In the genomic region with DNA sequence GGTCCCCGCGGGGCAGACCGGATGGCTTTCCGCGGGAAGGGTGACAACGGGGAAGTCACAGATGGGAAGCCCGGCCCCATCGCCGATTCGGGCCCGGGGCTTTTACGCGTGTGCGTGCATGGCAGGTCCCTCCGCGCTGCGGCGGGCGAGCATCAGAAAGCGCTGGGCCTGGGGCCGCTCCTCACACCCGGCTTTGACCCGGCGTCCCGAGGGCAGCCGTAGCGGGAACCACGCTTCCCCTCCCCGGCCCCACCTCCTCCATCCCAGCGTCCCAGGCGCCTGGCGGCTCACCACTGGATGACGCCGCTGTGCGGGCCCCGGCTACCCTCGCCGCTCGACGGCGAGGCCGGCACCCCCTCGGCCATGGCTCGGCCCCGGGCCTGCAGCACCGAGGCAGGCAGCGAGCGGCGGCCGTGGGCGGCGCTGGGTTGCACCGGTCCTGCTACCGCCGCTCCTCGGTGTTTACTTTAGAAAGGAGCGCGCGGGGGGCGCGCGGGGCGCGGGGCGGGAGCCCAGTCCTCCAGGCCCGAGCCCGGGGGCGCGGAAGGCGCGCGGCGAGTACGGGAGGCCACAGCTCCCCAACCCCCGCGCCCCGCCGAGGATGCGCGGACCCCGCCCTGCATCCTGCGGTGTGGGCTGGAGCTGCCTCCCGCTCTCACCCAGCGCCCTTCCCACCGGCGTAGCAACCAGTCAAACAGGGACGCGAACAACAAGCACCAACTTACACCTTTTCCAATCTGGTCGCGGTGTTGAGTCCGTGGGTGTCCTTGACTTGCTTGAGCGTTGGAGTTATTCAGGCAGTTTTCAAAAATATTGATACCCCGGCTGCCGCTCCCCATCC, we compare ENCODE assay signal across 8 cellular contexts. TPM values are rescaled to one million over a fixed set of nuclear protein-coding genes. Genes with fewer than 3 reads are reported as not detected.
DNase-seq lines count a peak whose midpoint lies in the region; ATAC-seq and TF ChIP-seq lines count a peak whose summit lies in the region.

No MANE protein-coding gene starts in this region.

- TF ChIP-seq CTCF in WTC11 (IDR thresholded peaks at IDR 0.05) (no peak), dorsolateral prefrontal cortex (IDR thresholded peaks at IDR 0.05 in 54 of 56, conservative IDR thresholded peaks at IDR 0.05 in 2 of 56; ENCODE audit: low read depth in 1 of 56, partially characterized antibody in 56 of 56) (peak in 9 of 56 donors; percentile 7 to 33 (median 15)), lower lobe of right lung (IDR thresholded peaks at IDR 0.05) (no peak)

- peaks cover 8% of the 10 kb centered on the region for H3K4me1 Mint-ChIP-seq in activated CD4-positive, alpha-beta T cell treated with anti-CD3 and anti-CD28 coated beads for 36 hours
- H3K4me1 Mint-ChIP-seq in WTC11 = peaks cover 22% of the 10 kb centered on the region

- peaks cover 11% of the 10 kb centered on the region for H3K4me1 ChIP-seq in lower lobe of right lung

- H3K36me3 Mint-ChIP-seq in activated CD4-positive, alpha-beta T cell treated with anti-CD3 and anti-CD28 coated beads for 36 hours (ENCODE audit: low read depth) = no peaks in the 10 kb centered on the region
- no peaks in the 10 kb centered on the region for H3K36me3 Mint-ChIP-seq in WTC11

- H3K4me3 ChIP-seq in dorsolateral prefrontal cortex (peak overlapping the region; percentile 51 to 86 (median 74)), lower lobe of right lung (peak overlapping the region; percentile 55)

- POLR2A ChIA-PET in activated CD4-positive, alpha-beta T cell treated with anti-CD3 and anti-CD28 coated beads for 36 hours (lab: Charles Lee) = interaction anchor here (0.6 to 1.1 kb wide), 5 partner anchors 12 to 281 kb away, joined by 3 to 10 read pairs (median 7); no protein-coding TSS in a partner anchor
- POLR2A ChIA-PET in WTC11 (lab: Charles Lee) = no interaction called here

- ATAC-seq in activated CD4-positive, alpha-beta T cell treated with anti-CD3 and anti-CD28 coated beads for 36 hours = peak; percentile 60
- ATAC-seq in WTC11 (peak; percentile 80), lower lobe of right lung (peak; percentile 80)

- H3K4me3 Mint-ChIP-seq in activated CD4-positive, alpha-beta T cell treated with anti-CD3 and anti-CD28 coated beads for 36 hours = peak overlapping the region; percentile 75
- peak overlapping the region; percentile 69 for H3K4me3 Mint-ChIP-seq in WTC11

- H3K36me3 ChIP-seq in lower lobe of right lung = no peaks in the 10 kb centered on the region

- no peaks in the 10 kb centered on the region for H3K27me3 ChIP-seq in dorsolateral prefrontal cortex
- peaks cover 27% of the 10 kb centered on the region for H3K27me3 ChIP-seq in lower lobe of right lung (ENCODE audit: low read depth)

- H3K27ac Mint-ChIP-seq in activated CD4-positive, alpha-beta T cell treated with anti-CD3 and anti-CD28 coated beads for 36 hours = peak overlapping the region; percentile 55
- no peak overlapping the region for H3K27ac Mint-ChIP-seq in WTC11

- no peaks in the 10 kb centered on the region for H3K27me3 Mint-ChIP-seq in activated CD4-positive, alpha-beta T cell treated with anti-CD3 and anti-CD28 coated beads for 36 hours
- peaks cover 30% of the 10 kb centered on the region for H3K27me3 Mint-ChIP-seq in WTC11 (ENCODE audit: low read depth)

- H3K9me3 Mint-ChIP-seq in activated CD4-positive, alpha-beta T cell treated with anti-CD3 and anti-CD28 coated beads for 36 hours (ENCODE audit: low read depth) = no peaks in the 10 kb centered on the region
- H3K9me3 Mint-ChIP-seq in WTC11 = no peaks in the 10 kb centered on the region

- DNase-seq in activated CD4-positive, alpha-beta T cell treated with anti-CD3 and anti-CD28 coated beads for 36 hours = peak; percentile 67
- no peak for DNase-seq in activated CD4-positive, alpha-beta T cell treated with anti-CD3 and anti-CD28 coated beads for 1 hour
- DNase-seq in WTC11 (ENCODE audit: low spot score) (peak; percentile 65), dorsolateral prefrontal cortex (peak in 9 of 10 donors; percentile 23 to 78 (median 54)), lower lobe of right lung (peak; percentile 53), NCI-H226 (no peak), SHP77 treated with DMSO at 0.1 percent for 48 hours (lab: John Stamatoyannopoulos, UW) (no peak)
- DNase-seq in stimulated activated CD4-positive, alpha-beta T cell treated with anti-CD3 and anti-CD28 coated beads, Interleukin-4, amount 100 ng/mL, for 48 hours (ENCODE audit: low read depth in 2 of 2) = peak; percentile 19 to 32

- intact Hi-C loops in activated CD4-positive, alpha-beta T cell treated with anti-CD3 and anti-CD28 coated beads for 36 hours (cut with DNase I, micrococcal nuclease) = loop anchor here in 1 of 2 experiments (2.0 kb wide), 1 partner anchor 225 kb away; no protein-coding TSS in a partner anchor
- intact Hi-C loops in dorsolateral prefrontal cortex (cut with DNase I) (no loop called here), lower lobe of right lung (cut with DNase I) (no loop called here)

- H3K27ac ChIP-seq in dorsolateral prefrontal cortex (peak overlapping the region in 56 of 59 donors; percentile 17 to 91 (median 80)), lower lobe of right lung (peak overlapping the region; percentile 73)

- CTCF ChIA-PET in activated CD4-positive, alpha-beta T cell treated with anti-CD3 and anti-CD28 coated beads for 36 hours (lab: Charles Lee) = interaction anchor here (0.6 to 1.2 kb wide), 5 partner anchors 18 to 244 kb away, joined by 3 to 5 read pairs (median 3); a partner anchor contains a TSS
- CTCF ChIA-PET in WTC11 (lab: Charles Lee) = interaction anchor here (0.7 to 1.4 kb wide), 5 partner anchors 55 to 1367 kb away, joined by 3 to 4 read pairs (median 3); no protein-coding TSS in a partner anchor

- no peaks in the 10 kb centered on the region for H3K9me3 ChIP-seq in lower lobe of right lung

TF ChIP-seq in WTC11, 78 proteins besides CTCF, POLR2A, EP300 and RAD21 (continues in another document):
- no peak for TF ChIP-seq GRHL2 (CRISPR knock-in tag; IDR thresholded peaks at IDR 0.05; ENCODE audit: insufficient replicate concordance, severe bottlenecking)
- TF ChIP-seq, protein P1, sequence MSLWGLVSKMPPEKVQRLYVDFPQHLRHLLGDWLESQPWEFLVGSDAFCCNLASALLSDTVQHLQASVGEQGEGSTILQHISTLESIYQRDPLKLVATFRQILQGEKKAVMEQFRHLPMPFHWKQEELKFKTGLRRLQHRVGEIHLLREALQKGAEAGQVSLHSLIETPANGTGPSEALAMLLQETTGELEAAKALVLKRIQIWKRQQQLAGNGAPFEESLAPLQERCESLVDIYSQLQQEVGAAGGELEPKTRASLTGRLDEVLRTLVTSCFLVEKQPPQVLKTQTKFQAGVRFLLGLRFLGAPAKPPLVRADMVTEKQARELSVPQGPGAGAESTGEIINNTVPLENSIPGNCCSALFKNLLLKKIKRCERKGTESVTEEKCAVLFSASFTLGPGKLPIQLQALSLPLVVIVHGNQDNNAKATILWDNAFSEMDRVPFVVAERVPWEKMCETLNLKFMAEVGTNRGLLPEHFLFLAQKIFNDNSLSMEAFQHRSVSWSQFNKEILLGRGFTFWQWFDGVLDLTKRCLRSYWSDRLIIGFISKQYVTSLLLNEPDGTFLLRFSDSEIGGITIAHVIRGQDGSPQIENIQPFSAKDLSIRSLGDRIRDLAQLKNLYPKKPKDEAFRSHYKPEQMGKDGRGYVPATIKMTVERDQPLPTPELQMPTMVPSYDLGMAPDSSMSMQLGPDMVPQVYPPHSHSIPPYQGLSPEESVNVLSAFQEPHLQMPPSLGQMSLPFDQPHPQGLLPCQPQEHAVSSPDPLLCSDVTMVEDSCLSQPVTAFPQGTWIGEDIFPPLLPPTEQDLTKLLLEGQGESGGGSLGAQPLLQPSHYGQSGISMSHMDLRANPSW (CRISPR knock-in tag; conservative IDR thresholded peaks at IDR 0.05; ENCODE audit: low read depth) = no peak
- TF ChIP-seq, protein P2, sequence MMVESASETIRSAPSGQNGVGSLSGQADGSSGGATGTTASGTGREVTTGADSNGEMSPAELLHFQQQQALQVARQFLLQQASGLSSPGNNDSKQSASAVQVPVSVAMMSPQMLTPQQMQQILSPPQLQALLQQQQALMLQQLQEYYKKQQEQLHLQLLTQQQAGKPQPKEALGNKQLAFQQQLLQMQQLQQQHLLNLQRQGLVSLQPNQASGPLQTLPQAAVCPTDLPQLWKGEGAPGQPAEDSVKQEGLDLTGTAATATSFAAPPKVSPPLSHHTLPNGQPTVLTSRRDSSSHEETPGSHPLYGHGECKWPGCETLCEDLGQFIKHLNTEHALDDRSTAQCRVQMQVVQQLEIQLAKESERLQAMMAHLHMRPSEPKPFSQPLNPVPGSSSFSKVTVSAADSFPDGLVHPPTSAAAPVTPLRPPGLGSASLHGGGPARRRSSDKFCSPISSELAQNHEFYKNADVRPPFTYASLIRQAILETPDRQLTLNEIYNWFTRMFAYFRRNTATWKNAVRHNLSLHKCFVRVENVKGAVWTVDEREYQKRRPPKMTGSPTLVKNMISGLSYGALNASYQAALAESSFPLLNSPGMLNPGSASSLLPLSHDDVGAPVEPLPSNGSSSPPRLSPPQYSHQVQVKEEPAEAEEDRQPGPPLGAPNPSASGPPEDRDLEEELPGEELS (CRISPR knock-in tag; IDR thresholded peaks at IDR 0.05) = peak; percentile 54; the same call in 1 of the 2 replicates
- peak; percentile 33; the same call in 1 of the 2 replicates for TF ChIP-seq TP53 (CRISPR knock-in tag; IDR thresholded peaks at IDR 0.05)
- TF ChIP-seq, protein P3, sequence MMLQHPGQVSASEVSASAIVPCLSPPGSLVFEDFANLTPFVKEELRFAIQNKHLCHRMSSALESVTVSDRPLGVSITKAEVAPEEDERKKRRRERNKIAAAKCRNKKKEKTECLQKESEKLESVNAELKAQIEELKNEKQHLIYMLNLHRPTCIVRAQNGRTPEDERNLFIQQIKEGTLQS (CRISPR knock-in tag; conservative IDR thresholded peaks at IDR 0.05) = no peak
- TF ChIP-seq CBFB (CRISPR knock-in tag; IDR thresholded peaks at IDR 0.05; ENCODE audit: low read depth) = no peak
- no peak for TF ChIP-seq SOX15 (CRISPR knock-in tag; IDR thresholded peaks at IDR 0.05)
- TF ChIP-seq TEAD4 (CRISPR knock-in tag; IDR thresholded peaks at IDR 0.05) = 0 out of 2 replicates have a peak, but pooled peaks have one; percentile 15
- TF ChIP-seq JUN (CRISPR knock-in tag; IDR thresholded peaks at IDR 0.05) = 0 out of 2 replicates have a peak, but pooled peaks have one; percentile 34
- TF ChIP-seq, protein P4, sequence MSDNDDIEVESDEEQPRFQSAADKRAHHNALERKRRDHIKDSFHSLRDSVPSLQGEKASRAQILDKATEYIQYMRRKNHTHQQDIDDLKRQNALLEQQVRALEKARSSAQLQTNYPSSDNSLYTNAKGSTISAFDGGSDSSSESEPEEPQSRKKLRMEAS (CRISPR knock-in tag; IDR thresholded peaks at IDR 0.05) = peak; percentile 82; the same call in 1 of the 2 replicates

RNA-seq across cellular contexts. Expression of a gene that starts 0.8 kb away (rescaled TPM):
- under 1 TPM; 0.30 to 0.90 TPM for total RNA-seq in activated CD4-positive, alpha-beta T cell treated with anti-CD3 and anti-CD28 coated beads for 36 hours
- total RNA-seq in WTC11 (2021) (0.16 to 0.28 TPM (median 0.21 TPM) in 3 replicates), dorsolateral prefrontal cortex (1 to 10 TPM in 114 of 120 experiments, under 1 TPM in 6; 0.60 to 8.9 (median 2.6) TPM), lower lobe of right lung (not detected)

Comparison
In these comparisons a context has a peak if more than half of its experiments do, and no peak if none do; other contexts are left out.
1. DNase-seq: peak in activated CD4-positive, alpha-beta T cell treated with anti-CD3 and anti-CD28 coated beads for 36 hours (single experiment), WTC11 (single experiment), dorsolateral prefrontal cortex (9 of 10), lower lobe of right lung (single experiment) and stimulated activated CD4-positive, alpha-beta T cell treated with anti-CD3 and anti-CD28 coated beads, Interleukin-4, amount 100 ng/mL, for 48 hours (2 of 2); none in activated CD4-positive, alpha-beta T cell treated with anti-CD3 and anti-CD28 coated beads for 1 hour (single experiment), NCI-H226 (single experiment) and SHP77 treated with DMSO at 0.1 percent for 48 hours (single experiment).
2. Peak in every context shown above with its lines, with median percentiles within 50 percentile points of each other: ATAC-seq.